27 cellular contexts compared by ENCODE assay signal in the genomic region with DNA sequence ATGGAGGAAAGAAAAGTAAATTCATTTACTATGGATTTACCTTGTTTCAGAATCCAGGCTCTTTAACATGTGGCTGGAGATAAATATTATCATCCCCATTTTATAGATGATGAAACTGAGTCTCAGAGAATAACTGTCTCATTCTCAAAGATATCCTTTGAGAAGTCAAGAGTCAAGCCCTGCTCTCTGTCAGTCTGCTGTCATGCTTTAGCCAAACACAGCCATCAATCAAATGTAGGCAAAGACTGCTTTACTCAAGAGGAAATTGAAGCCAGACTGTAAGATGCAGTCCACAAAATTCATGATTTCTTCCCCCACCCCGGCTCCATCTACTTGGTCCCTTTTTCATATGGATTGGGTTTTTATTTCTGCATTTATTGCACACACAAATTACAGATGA.
"Had no signal": no experiment of that assay in that cellular context is flagged by ENCODE, and none has a peak within 500 bp of the region (broad histone marks: within the 10 kb centered on the region; RNA-seq: fewer than 3 reads in every experiment).

No MANE protein-coding gene starts in this region.

- H3K4me1 ChIP-seq: adrenal gland, body of pancreas, esophagus squamous epithelium, gastroesophageal sphincter had no signal

- H3K27ac ChIP-seq: adrenal gland, body of pancreas, esophagus squamous epithelium, gastroesophageal sphincter had no signal

- H3K9me3 ChIP-seq: adrenal gland, esophagus squamous epithelium had no signal

- H3K36me3 ChIP-seq: adrenal gland, esophagus squamous epithelium, gastroesophageal sphincter had no signal

- H3K27me3 ChIP-seq: adrenal gland, body of pancreas had no signal

- H3K4me3 ChIP-seq: adrenal gland, body of pancreas, esophagus squamous epithelium, gastroesophageal sphincter had no signal

- FAIRE-seq: colon had no signal

- ATAC-seq: activated CD4-positive, alpha-beta T cell treated with anti-CD3 and anti-CD28 coated beads for 36 hours; activated CD8-positive, alpha-beta memory T cell treated with anti-CD3 and anti-CD28 coated beads, Interleukin-2, amount 10 ng/mL, durations not matched to agents 7 days and 5 days; activated CD8-positive, alpha-beta T cell treated with anti-CD3 and anti-CD28 coated beads, Interleukin-2, amount 10 ng/mL, durations not matched to agents 7 days and 5 days; activated naive CD8-positive, alpha-beta T cell treated with anti-CD3 and anti-CD28 coated beads, Interleukin-2, amount 50 U/mL, for 24 hours; body of pancreas; effector memory CD8-positive, alpha-beta T cell; gastroesophageal sphincter had no signal

- DNase-seq: activated CD4-positive, alpha-beta memory T cell treated with anti-CD3 and anti-CD28 coated beads for 36 hours; activated CD4-positive, alpha-beta T cell treated with anti-CD3 and anti-CD28 coated beads for 36 hours; activated CD4-positive, alpha-beta T cell treated with anti-CD3 and anti-CD28 coated beads, Interleukin-2, amount 10 ng/mL, durations not matched to agents 24 days and 14 days; activated CD4-positive, CD25-positive, alpha-beta regulatory T cell; activated CD4-positive, CD25-positive, alpha-beta regulatory T cell treated with anti-CD3 and anti-CD28 coated beads, Interleukin-2, amount 50 U/mL, for 72 hours; activated CD8-positive, alpha-beta memory T cell treated with anti-CD3 and anti-CD28 coated beads, Interleukin-2, amount 10 ng/mL, durations not matched to agents 7 days and 5 days; activated CD8-positive, alpha-beta memory T cell treated with anti-CD3 and anti-CD28 coated beads, Interleukin-2, amount 50 U/mL, for 4 hours; activated CD8-positive, alpha-beta T cell treated with anti-CD3 and anti-CD28 coated beads, Interleukin-2, amount 10 ng/mL, durations not matched to agents 7 days and 5 days; activated effector memory CD4-positive, alpha-beta T cell treated with anti-CD3 and anti-CD28 coated beads, Interleukin-2, amount 50 U/mL, for 16 hours; activated naive CD4-positive, alpha-beta T cell treated with anti-CD3 and anti-CD28 coated beads for 36 hours; activated naive CD8-positive, alpha-beta T cell treated with anti-CD3 and anti-CD28 coated beads for 36 hours; activated naive CD8-positive, alpha-beta T cell treated with anti-CD3 and anti-CD28 coated beads, Interleukin-2, amount 50 U/mL, for 24 hours; activated T-cell treated with anti-CD3 and anti-CD28 coated beads, Interleukin-2, amount 50 U/mL, for 1 hour; activated T-cell treated with anti-CD3 and anti-CD28 coated beads, Interleukin-2, amount 50 U/mL, for 48 hours; adrenal gland; aorta; body of pancreas; caudate nucleus; cortex of kidney; dermis blood vessel endothelial cell; effector CD4-positive, alpha-beta T cell; effector memory CD8-positive, alpha-beta T cell; esophagus squamous epithelium; foreskin melanocyte; T-helper 2 cell had no signal
